In the genomic region with DNA sequence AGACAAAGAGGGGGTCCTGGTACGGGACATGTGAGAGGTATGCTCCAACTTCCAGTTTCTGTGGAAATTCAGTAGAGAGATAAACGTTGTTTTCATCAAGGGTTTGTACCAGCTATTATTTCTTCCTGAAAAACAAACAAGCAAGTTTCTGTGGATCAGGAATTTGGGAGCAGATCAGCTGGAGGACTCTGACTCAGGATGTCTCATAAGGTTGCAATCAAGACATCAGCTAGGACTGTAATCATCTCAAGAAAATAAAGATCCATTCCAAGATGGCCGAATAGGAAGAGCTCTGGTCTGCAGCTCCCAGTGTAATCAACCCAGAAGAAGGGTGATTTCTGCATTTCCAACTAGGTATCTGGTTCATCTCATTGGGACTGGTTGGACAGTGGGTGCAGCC, we compare ENCODE assay signal across 23 cellular contexts. TPM values are rescaled to one million over a fixed set of nuclear protein-coding genes. Genes with fewer than 3 reads are reported as not detected.
DNase-seq lines count a peak whose midpoint lies in the region; ATAC-seq, FAIRE-seq and TF ChIP-seq lines count a peak whose summit lies in the region.
"Had no signal": no experiment of that assay in that cellular context is flagged by ENCODE, and none has a peak within 500 bp of the region (broad histone marks: within the 10 kb centered on the region; RNA-seq: fewer than 3 reads in every experiment).

No MANE protein-coding gene starts in this region.

- POLR2A ChIA-PET in HepG2 (lab: Yijun Ruan, JAX) = interaction anchor here (1.0 to 2.1 kb wide), 5 partner anchors 9 to 350 kb away, joined by 3 to 23 read pairs (median 4); partner anchors contain the start of genes NFKB1 and UBE2D3

- peak overlapping the region in 1 of 3 experiments; percentile 59; a peak in 2 of 6 replicates for H3K4me3 ChIP-seq in HepG2 (replicated peaks in 1 of 3; ENCODE audit: insufficient read depth in 1 of 3, low read depth in 2 of 3, low read length in 3 of 3)
- H3K4me3 ChIP-seq in right lobe of liver = no peak overlapping the region
- H3K4me3 ChIP-seq in SJSA1 = no peak overlapping the region
- no peak overlapping the region for H3K4me3 ChIP-seq in fibroblast of mammary gland (ENCODE audit: control insufficient read depth, low read depth, low read length)
- no peak overlapping the region for H3K4me3 ChIP-seq in left lung
- H3K4me3 ChIP-seq: SJCRH30 had no signal

- H3K4me1 ChIP-seq in HepG2 (ENCODE audit: insufficient read depth, low read length) (peaks cover 29% of the 10 kb centered on the region), right lobe of liver (no peaks in the 10 kb centered on the region), SJSA1 (replicated peaks) (peaks cover 12% of the 10 kb centered on the region), left lung (no peaks in the 10 kb centered on the region)
- H3K4me1 ChIP-seq: SJCRH30 had no signal

- H4K20me1 ChIP-seq in HepG2 (ENCODE audit: insufficient read depth, low read length) = no peaks in the 10 kb centered on the region

- TF ChIP-seq POLR2A in HepG2 (IDR thresholded peaks at IDR 0.05; ENCODE audit: insufficient read depth in 1 of 2, low read depth in 2 of 2, low read length in 2 of 2) = no peak
- no peak for TF ChIP-seq POLR2A in right lobe of liver (IDR thresholded peaks at IDR 0.05)

- no peak for DNase-seq in HepG2 (ENCODE audit: low spot score)
- DNase-seq in right lobe of liver = no peak
- peak in 1 of 2 experiments; percentile 30 for DNase-seq in SJSA1 (ENCODE audit: low read depth in 1 of 2, low spot score in 2 of 2)
- DNase-seq in fibroblast of mammary gland (ENCODE audit: low read depth) = peak; percentile 67
- no peak for DNase-seq in left lung
- DNase-seq in T-helper 9 cell = no peak
- DNase-seq in DMS79 (lab: John Stamatoyannopoulos, UW) = no peak
- no peak for DNase-seq in head of caudate nucleus
- DNase-seq: activated B cell treated with CpG ODN at 0.5 μM for 24 hours; activated CD4-positive, alpha-beta memory T cell treated with anti-CD3 and anti-CD28 coated beads for 36 hours; activated T-cell treated with anti-CD3 and anti-CD28 coated beads for 4 hours; anterior cingulate cortex; CD4-positive, alpha-beta T cell; effector memory CD4-positive, alpha-beta T cell; foreskin melanocyte; Karpas-422; left colon; midbrain; NCI-H69; SJCRH30; stimulated activated CD4-positive, alpha-beta T cell treated with anti-CD3 and anti-CD28 coated beads, Interleukin-4, amount 100 ng/mL, for 4 hours; T-helper 2 cell had no signal

- H3K36me3 ChIP-seq in HepG2 (replicated peaks in 1 of 2; ENCODE audit: control insufficient read depth in 1 of 2, insufficient read depth in 2 of 2, low read length in 2 of 2) (no peaks in the 10 kb centered on the region), right lobe of liver (no peaks in the 10 kb centered on the region), SJSA1 (no peaks in the 10 kb centered on the region), left lung (no peaks in the 10 kb centered on the region)
- H3K36me3 ChIP-seq: SJCRH30 had no signal

- 53% methylated on average over 3 of the region's 3 CpGs for WGBS in HepG2 (ENCODE audit: low lambda C conversion rate)
- WGBS in right lobe of liver (ENCODE audit: insufficient coverage, low coverage, low lambda C conversion rate, missing lambda C conversion rate) = 69% methylated on average over 3 of the region's 3 CpGs

- ATAC-seq in HepG2 (no peak), right lobe of liver (no peak), left lung (no peak)
- ATAC-seq: left colon had no signal

- H3K9me3 ChIP-seq in HepG2 (ENCODE audit: low read length) (no peaks in the 10 kb centered on the region), right lobe of liver (no peaks in the 10 kb centered on the region), SJSA1 (replicated peaks) (no peaks in the 10 kb centered on the region; the same call in 1 of the 2 replicates), left lung (peaks cover 0 to 12% of the 10 kb centered on the region in 2 donors)

- CTCF ChIA-PET in HepG2 (lab: Yijun Ruan, JAX; ENCODE audit: low intra/inter-chr PET ratio, low total read pairs) = no interaction called here

- intact Hi-C loops in HepG2 (cut with micrococcal nuclease; ENCODE audit: unreplicated experiment) (no loop called here), right lobe of liver (cut with DNase I) (no loop called here), left lung (cut with DNase I) (no loop called here), head of caudate nucleus (cut with DNase I) (no loop called here)

- TF ChIP-seq CTCF in HepG2 (CRISPR knock-in tag; IDR thresholded peaks at IDR 0.05) (no peak), right lobe of liver (IDR thresholded peaks at IDR 0.05) (no peak), fibroblast of mammary gland (conservative IDR thresholded peaks at IDR 0.05; ENCODE audit: control insufficient read depth, insufficient read depth, low read depth, low read length) (no peak), left lung (IDR thresholded peaks at IDR 0.05) (no peak)

- BruUV-seq in HepG2 (replicated peaks; lab: Mats Ljungman, UMichigan) = no TSS peak

- peak overlapping the region; percentile 74 for H2AFZ ChIP-seq in HepG2 (ENCODE audit: low read length)

- H3K9ac ChIP-seq in HepG2 (ENCODE audit: insufficient read depth, low read depth, low read length) = peak overlapping the region; percentile 21; the same call in 1 of the 2 replicates

- no peaks in the 10 kb centered on the region for H3K79me2 ChIP-seq in HepG2 (ENCODE audit: insufficient read depth, low read length)

- H3K27ac ChIP-seq in HepG2 (ENCODE audit: extremely low read length, insufficient read depth, low read length) (no peak overlapping the region), right lobe of liver (no peak overlapping the region), SJSA1 (peak overlapping the region; percentile 34), left lung (no peak overlapping the region)
- H3K27ac ChIP-seq: SJCRH30 had no signal

- no peak for FAIRE-seq in HepG2 (lab: Jason Lieb, UNC)
- FAIRE-seq: A204.1 had no signal

- TF ChIP-seq EP300 in HepG2 (IDR thresholded peaks at IDR 0.05; ENCODE audit: low read depth in 2 of 2, low read length in 2 of 2) = no peak
- no peak for TF ChIP-seq EP300 in HepG2 (CRISPR knock-in tag; IDR thresholded peaks at IDR 0.05; ENCODE audit: borderline replicate concordance)

- H3K4me2 ChIP-seq in HepG2 (ENCODE audit: low read depth, low read length) = peak overlapping the region; percentile 82

- TF ChIP-seq RAD21 in HepG2 (CRISPR knock-in tag; IDR thresholded peaks at IDR 0.05) = no peak

- H3K27me3 ChIP-seq in HepG2 (ENCODE audit: control insufficient read depth in 1 of 2, insufficient read depth in 2 of 2, low read length in 2 of 2) = no peaks in the 10 kb centered on the region
- no peaks in the 10 kb centered on the region for H3K27me3 ChIP-seq in right lobe of liver
- no peaks in the 10 kb centered on the region for H3K27me3 ChIP-seq in SJSA1 (replicated peaks)
- H3K27me3 ChIP-seq in left lung = no peaks in the 10 kb centered on the region
- H3K27me3 ChIP-seq: SJCRH30 had no signal

- in situ Hi-C loops in HepG2 (cut with HindIII; ENCODE audit: extremely low pct_ligation_motif_present, low pct_unique_long_range_greater_than_20kb) = no loop called here

TF ChIP-seq in HepG2, 621 proteins besides CTCF, POLR2A, EP300 and RAD21 (continues in another document):
- TF ChIP-seq ZNF34 (CRISPR knock-in tag; IDR thresholded peaks at IDR 0.05; ENCODE audit: borderline replicate concordance) (0 out of 2 replicates have a peak, but pooled peaks have one; percentile 41), ZSCAN29 (CRISPR knock-in tag; conservative IDR thresholded peaks at IDR 0.05) (no peak), ZNF225 (CRISPR knock-in tag; IDR thresholded peaks at IDR 0.05) (no peak)

RNA-seq across cellular contexts. Expression of gene NFKB1, which starts 23.5 kb away (rescaled TPM):
- 31.6 and 37.6 TPM in 2 replicates for total RNA-seq in HepG2 (2016; rRNA removed; fragmentation: Illumina TruSeq; extraction: Trizol)
- total RNA-seq in HepG2 (2016; cell fraction: cytosol; rRNA removed; fragmentation: Illumina TruSeq; extraction: Trizol; ENCODE audit: low read depth) = 5.7 and 5.8 TPM in 2 replicates
- 32.0 and 36.4 TPM in 2 replicates for total RNA-seq in HepG2 (2016; cell fraction: insoluble cytoplasmic fraction; rRNA removed; fragmentation: Illumina TruSeq; extraction: Trizol)
- 16.5 and 17.1 TPM in 2 replicates for total RNA-seq in HepG2 (2016; cell fraction: membrane; rRNA removed; fragmentation: Illumina TruSeq; extraction: Trizol)
- total RNA-seq in HepG2 (2016; cell fraction: nucleus; rRNA removed; fragmentation: Illumina TruSeq; extraction: Trizol) = 21.7 and 23.1 TPM in 2 replicates
- 15.3 and 15.4 TPM in 2 replicates for polyA plus RNA-seq in HepG2 (2011; rRNA removed)
- polyA plus RNA-seq in HepG2 (2011; cell fraction: cytosol; rRNA removed) = 13.4 and 14.7 TPM in 2 replicates
- polyA plus RNA-seq in HepG2 (2011; cell fraction: nucleus; rRNA removed) = 13.2 and 14.1 TPM in 2 replicates
- polyA plus RNA-seq in HepG2 (2012) = 16.4 TPM in 2 replicates
- polyA plus RNA-seq in HepG2 (2016; cell fraction: cytosol; fragmentation: Illumina TruSeq; extraction: Trizol; ENCODE audit: low read depth) = 2.1 and 2.3 TPM in 2 replicates
- polyA plus RNA-seq in HepG2 (2016; cell fraction: insoluble cytoplasmic fraction; fragmentation: Illumina TruSeq; extraction: Trizol; ENCODE audit: low read depth) = 30.3 and 33.0 TPM in 2 replicates
- polyA plus RNA-seq in HepG2 (2016; cell fraction: membrane; fragmentation: Illumina TruSeq; extraction: Trizol; ENCODE audit: low read depth) = 6.8 and 8.3 TPM in 2 replicates
- polyA plus RNA-seq in HepG2 (2016; cell fraction: nucleus; fragmentation: Illumina TruSeq; extraction: Trizol; ENCODE audit: insufficient read depth, low read depth) = 20.3 and 23.7 TPM in 2 replicates
- polyA minus RNA-seq in HepG2 (2011; rRNA and poly(A)+ RNA removed; ENCODE audit: low replicate concordance) = 23.9 and 27.4 TPM in 2 replicates
- 12.5 and 12.7 TPM in 2 replicates for polyA minus RNA-seq in HepG2 (2011; cell fraction: cytosol; rRNA and poly(A)+ RNA removed)
- 35.7 and 38.5 TPM in 2 replicates for polyA minus RNA-seq in HepG2 (2011; cell fraction: nucleus; rRNA and poly(A)+ RNA removed)
- 10 to 100 TPM; 13.8 to 48.6 (median 17.5) TPM for total RNA-seq in right lobe of liver
- 35.0 and 47.9 TPM in 2 replicates for total RNA-seq in SJSA1 (2014; rRNA removed; shearing (Covaris generic))
- 10 to 100 TPM; 39.8 to 57.6 TPM for total RNA-seq in left lung
